1 cellular context compared by ENCODE assay signal in the genomic region with DNA sequence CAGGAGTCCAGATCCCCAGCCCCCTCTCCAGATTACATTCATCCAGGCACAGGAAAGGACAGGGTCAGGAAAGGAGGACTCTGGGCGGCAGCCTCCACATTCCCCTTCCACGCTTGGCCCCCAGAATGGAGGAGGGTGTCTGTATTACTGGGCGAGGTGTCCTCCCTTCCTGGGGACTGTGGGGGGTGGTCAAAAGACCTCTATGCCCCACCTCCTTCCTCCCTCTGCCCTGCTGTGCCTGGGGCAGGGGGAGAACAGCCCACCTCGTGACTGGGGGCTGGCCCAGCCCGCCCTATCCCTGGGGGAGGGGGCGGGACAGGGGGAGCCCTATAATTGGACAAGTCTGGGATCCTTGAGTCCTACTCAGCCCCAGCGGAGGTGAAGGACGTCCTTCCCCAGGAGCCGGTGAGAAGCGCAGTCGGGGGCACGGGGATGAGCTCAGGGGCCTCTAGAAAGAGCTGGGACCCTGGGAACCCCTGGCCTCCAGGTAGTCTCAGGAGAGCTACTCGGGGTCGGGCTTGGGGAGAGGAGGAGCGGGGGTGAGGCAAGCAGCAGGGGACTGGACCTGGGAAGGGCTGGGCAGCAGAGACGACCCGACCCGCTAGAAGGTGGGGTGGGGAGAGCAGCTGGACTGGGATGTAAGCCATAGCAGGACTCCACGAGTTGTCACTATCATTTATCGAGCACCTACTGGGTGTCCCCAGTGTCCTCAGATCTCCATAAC.
TF ChIP-seq lines count a peak whose summit lies in the region.

A gene (plus strand): TSS at position 360 of the 724 bp plus-strand sequence. CDS start 829 bp downstream, outside the sequence.

TF ChIP-seq in HepG2, 621 proteins besides CTCF, POLR2A, EP300 and RAD21 (continued from another document and continues in another):
- TF ChIP-seq, protein P1, sequence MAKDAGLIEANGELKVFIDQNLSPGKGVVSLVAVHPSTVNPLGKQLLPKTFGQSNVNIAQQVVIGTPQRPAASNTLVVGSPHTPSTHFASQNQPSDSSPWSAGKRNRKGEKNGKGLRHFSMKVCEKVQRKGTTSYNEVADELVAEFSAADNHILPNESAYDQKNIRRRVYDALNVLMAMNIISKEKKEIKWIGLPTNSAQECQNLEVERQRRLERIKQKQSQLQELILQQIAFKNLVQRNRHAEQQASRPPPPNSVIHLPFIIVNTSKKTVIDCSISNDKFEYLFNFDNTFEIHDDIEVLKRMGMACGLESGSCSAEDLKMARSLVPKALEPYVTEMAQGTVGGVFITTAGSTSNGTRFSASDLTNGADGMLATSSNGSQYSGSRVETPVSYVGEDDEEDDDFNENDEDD (CRISPR knock-in tag; IDR thresholded peaks at IDR 0.05; ENCODE audit: borderline replicate concordance) = 0 out of 2 replicates have a peak, but pooled peaks have one; percentile 17
- TF ChIP-seq ZFY (CRISPR knock-in tag; IDR thresholded peaks at IDR 0.05) (peak; percentile 23; the same call in 1 of the 2 replicates), HOXA5 (CRISPR knock-in tag; IDR thresholded peaks at IDR 0.05) (0 out of 2 replicates have a peak, but pooled peaks have one; percentile 57), PAX8 (CRISPR knock-in tag; IDR thresholded peaks at IDR 0.05; ENCODE audit: borderline replicate concordance) (peak; percentile 92; the same call in 1 of the 2 replicates), MIER2 (CRISPR knock-in tag; IDR thresholded peaks at IDR 0.05) (no peak), TMF1 (CRISPR knock-in tag; IDR thresholded peaks at IDR 0.05; ENCODE audit: low read depth) (peak; percentile 72; the same call in 1 of the 2 replicates), ZNF264 (CRISPR knock-in tag; IDR thresholded peaks at IDR 0.05) (0 out of 2 replicates have a peak, but pooled peaks have one; percentile 20), SRF (IDR thresholded peaks at IDR 0.05; ENCODE audit: low read depth, low read length) (peak; percentile 8; the same call in 1 of the 2 replicates), BRD4 (CRISPR knock-in tag; IDR thresholded peaks at IDR 0.05) (no peak), FOSL2 (CRISPR knock-in tag; IDR thresholded peaks at IDR 0.05) (0 out of 2 replicates have a peak, but pooled peaks have one; percentile 4), SOX13 (IDR thresholded peaks at IDR 0.05) (no peak), SOX13 (CRISPR knock-in tag; conservative IDR thresholded peaks at IDR 0.05 in 1 of 2, IDR thresholded peaks at IDR 0.05 in 1 of 2) (peak in 1 of 2 experiments; percentile 16; a peak in 1 of 4 replicates), HNF4G (IDR thresholded peaks at IDR 0.05; ENCODE audit: borderline replicate concordance, low read depth, low read length) (no peak), HNF4G (CRISPR knock-in tag; IDR thresholded peaks at IDR 0.05; ENCODE audit: borderline replicate concordance, low read depth) (peak; percentile 30; the same call in 1 of the 2 replicates), ZNF652 (CRISPR knock-in tag; IDR thresholded peaks at IDR 0.05; ENCODE audit: borderline replicate concordance, low read depth) (no peak), ZNF556 (CRISPR knock-in tag; IDR thresholded peaks at IDR 0.05; ENCODE audit: borderline replicate concordance) (peak; percentile 90; the same call in 1 of the 2 replicates), NCOR1 (IDR thresholded peaks at IDR 0.05; ENCODE audit: borderline replicate concordance, low read length) (no peak; the same call in 1 of the 2 replicates), FOXK2 (IDR thresholded peaks at IDR 0.05) (no peak), SP4 (CRISPR knock-in tag; IDR thresholded peaks at IDR 0.05) (peak; percentile 58; the same call in 1 of the 2 replicates), ZNF350 (CRISPR knock-in tag; IDR thresholded peaks at IDR 0.05; ENCODE audit: borderline replicate concordance, low read depth) (peak; percentile 75; the same call in 1 of the 2 replicates), NONO (IDR thresholded peaks at IDR 0.05) (no peak), NONO (CRISPR knock-in tag; conservative IDR thresholded peaks at IDR 0.05) (peak; percentile 66), ARNTL (CRISPR knock-in tag; IDR thresholded peaks at IDR 0.05) (peak; percentile 89), GABPB1 (CRISPR knock-in tag; IDR thresholded peaks at IDR 0.05) (peak; percentile 45), ZNF614 (CRISPR knock-in tag; IDR thresholded peaks at IDR 0.05; ENCODE audit: borderline replicate concordance) (peak; percentile 64; the same call in 1 of the 2 replicates), ZNF883 (CRISPR knock-in tag; IDR thresholded peaks at IDR 0.05; ENCODE audit: not compliant biosample characterization) (no peak), KDM5A (IDR thresholded peaks at IDR 0.05; ENCODE audit: borderline replicate concordance, low read length) (peak; percentile 27; the same call in 1 of the 2 replicates), ZNF563 (CRISPR knock-in tag; IDR thresholded peaks at IDR 0.05) (peak; percentile 62; the same call in 1 of the 2 replicates)
- TF ChIP-seq, protein P2, sequence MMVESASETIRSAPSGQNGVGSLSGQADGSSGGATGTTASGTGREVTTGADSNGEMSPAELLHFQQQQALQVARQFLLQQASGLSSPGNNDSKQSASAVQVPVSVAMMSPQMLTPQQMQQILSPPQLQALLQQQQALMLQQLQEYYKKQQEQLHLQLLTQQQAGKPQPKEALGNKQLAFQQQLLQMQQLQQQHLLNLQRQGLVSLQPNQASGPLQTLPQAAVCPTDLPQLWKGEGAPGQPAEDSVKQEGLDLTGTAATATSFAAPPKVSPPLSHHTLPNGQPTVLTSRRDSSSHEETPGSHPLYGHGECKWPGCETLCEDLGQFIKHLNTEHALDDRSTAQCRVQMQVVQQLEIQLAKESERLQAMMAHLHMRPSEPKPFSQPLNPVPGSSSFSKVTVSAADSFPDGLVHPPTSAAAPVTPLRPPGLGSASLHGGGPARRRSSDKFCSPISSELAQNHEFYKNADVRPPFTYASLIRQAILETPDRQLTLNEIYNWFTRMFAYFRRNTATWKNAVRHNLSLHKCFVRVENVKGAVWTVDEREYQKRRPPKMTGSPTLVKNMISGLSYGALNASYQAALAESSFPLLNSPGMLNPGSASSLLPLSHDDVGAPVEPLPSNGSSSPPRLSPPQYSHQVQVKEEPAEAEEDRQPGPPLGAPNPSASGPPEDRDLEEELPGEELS (CRISPR knock-in tag; IDR thresholded peaks at IDR 0.05) = 0 out of 2 replicates have a peak, but pooled peaks have one; percentile 4
- TF ChIP-seq, protein P3, sequence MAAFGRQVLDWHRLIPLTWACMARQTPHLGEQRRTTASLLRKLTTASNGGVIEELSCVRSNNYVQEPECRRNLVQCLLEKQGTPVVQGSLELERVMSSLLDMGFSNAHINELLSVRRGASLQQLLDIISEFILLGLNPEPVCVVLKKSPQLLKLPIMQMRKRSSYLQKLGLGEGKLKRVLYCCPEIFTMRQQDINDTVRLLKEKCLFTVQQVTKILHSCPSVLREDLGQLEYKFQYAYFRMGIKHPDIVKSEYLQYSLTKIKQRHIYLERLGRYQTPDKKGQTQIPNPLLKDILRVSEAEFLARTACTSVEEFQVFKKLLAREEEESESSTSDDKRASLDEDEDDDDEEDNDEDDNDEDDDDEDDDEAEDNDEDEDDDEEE (CRISPR knock-in tag; IDR thresholded peaks at IDR 0.05) = peak; percentile 75; the same call in 1 of the 2 replicates
- TF ChIP-seq, protein P4, sequence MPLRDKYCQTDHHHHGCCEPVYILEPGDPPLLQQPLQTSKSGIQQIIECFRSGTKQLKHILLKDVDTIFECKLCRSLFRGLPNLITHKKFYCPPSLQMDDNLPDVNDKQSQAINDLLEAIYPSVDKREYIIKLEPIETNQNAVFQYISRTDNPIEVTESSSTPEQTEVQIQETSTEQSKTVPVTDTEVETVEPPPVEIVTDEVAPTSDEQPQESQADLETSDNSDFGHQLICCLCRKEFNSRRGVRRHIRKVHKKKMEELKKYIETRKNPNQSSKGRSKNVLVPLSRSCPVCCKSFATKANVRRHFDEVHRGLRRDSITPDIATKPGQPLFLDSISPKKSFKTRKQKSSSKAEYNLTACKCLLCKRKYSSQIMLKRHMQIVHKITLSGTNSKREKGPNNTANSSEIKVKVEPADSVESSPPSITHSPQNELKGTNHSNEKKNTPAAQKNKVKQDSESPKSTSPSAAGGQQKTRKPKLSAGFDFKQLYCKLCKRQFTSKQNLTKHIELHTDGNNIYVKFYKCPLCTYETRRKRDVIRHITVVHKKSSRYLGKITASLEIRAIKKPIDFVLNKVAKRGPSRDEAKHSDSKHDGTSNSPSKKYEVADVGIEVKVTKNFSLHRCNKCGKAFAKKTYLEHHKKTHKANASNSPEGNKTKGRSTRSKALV (CRISPR knock-in tag; IDR thresholded peaks at IDR 0.05) = peak; percentile 24; the same call in 1 of the 2 replicates
- TF ChIP-seq, protein P5, sequence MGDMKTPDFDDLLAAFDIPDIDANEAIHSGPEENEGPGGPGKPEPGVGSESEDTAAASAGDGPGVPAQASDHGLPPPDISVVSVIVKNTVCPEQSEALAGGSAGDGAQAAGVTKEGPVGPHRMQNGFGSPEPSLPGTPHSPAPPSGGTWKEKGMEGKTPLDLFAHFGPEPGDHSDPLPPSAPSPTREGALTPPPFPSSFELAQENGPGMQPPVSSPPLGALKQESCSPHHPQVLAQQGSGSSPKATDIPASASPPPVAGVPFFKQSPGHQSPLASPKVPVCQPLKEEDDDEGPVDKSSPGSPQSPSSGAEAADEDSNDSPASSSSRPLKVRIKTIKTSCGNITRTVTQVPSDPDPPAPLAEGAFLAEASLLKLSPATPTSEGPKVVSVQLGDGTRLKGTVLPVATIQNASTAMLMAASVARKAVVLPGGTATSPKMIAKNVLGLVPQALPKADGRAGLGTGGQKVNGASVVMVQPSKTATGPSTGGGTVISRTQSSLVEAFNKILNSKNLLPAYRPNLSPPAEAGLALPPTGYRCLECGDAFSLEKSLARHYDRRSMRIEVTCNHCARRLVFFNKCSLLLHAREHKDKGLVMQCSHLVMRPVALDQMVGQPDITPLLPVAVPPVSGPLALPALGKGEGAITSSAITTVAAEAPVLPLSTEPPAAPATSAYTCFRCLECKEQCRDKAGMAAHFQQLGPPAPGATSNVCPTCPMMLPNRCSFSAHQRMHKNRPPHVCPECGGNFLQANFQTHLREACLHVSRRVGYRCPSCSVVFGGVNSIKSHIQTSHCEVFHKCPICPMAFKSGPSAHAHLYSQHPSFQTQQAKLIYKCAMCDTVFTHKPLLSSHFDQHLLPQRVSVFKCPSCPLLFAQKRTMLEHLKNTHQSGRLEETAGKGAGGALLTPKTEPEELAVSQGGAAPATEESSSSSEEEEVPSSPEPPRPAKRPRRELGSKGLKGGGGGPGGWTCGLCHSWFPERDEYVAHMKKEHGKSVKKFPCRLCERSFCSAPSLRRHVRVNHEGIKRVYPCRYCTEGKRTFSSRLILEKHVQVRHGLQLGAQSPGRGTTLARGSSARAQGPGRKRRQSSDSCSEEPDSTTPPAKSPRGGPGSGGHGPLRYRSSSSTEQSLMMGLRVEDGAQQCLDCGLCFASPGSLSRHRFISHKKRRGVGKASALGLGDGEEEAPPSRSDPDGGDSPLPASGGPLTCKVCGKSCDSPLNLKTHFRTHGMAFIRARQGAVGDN (CRISPR knock-in tag; IDR thresholded peaks at IDR 0.05) = peak; percentile 78
- TF ChIP-seq, protein P6, sequence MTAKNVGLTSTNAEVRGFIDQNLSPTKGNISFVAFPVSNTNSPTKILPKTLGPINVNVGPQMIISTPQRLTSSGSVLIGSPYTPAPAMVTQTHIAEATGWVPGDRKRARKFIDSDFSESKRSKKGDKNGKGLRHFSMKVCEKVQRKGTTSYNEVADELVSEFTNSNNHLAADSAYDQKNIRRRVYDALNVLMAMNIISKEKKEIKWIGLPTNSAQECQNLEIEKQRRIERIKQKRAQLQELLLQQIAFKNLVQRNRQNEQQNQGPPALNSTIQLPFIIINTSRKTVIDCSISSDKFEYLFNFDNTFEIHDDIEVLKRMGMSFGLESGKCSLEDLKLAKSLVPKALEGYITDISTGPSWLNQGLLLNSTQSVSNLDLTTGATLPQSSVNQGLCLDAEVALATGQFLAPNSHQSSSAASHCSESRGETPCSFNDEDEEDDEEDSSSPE (CRISPR knock-in tag; IDR thresholded peaks at IDR 0.05) = no peak
- TF ChIP-seq, protein P7, sequence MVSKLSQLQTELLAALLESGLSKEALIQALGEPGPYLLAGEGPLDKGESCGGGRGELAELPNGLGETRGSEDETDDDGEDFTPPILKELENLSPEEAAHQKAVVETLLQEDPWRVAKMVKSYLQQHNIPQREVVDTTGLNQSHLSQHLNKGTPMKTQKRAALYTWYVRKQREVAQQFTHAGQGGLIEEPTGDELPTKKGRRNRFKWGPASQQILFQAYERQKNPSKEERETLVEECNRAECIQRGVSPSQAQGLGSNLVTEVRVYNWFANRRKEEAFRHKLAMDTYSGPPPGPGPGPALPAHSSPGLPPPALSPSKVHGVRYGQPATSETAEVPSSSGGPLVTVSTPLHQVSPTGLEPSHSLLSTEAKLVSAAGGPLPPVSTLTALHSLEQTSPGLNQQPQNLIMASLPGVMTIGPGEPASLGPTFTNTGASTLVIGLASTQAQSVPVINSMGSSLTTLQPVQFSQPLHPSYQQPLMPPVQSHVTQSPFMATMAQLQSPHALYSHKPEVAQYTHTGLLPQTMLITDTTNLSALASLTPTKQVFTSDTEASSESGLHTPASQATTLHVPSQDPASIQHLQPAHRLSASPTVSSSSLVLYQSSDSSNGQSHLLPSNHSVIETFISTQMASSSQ (IDR thresholded peaks at IDR 0.05; ENCODE audit: low read depth) = no peak
- TF ChIP-seq, protein P7 (CRISPR knock-in tag; IDR thresholded peaks at IDR 0.05; ENCODE audit: borderline replicate concordance) = peak; percentile 55; the same call in 1 of the 2 replicates
- TF ChIP-seq, protein P8, sequence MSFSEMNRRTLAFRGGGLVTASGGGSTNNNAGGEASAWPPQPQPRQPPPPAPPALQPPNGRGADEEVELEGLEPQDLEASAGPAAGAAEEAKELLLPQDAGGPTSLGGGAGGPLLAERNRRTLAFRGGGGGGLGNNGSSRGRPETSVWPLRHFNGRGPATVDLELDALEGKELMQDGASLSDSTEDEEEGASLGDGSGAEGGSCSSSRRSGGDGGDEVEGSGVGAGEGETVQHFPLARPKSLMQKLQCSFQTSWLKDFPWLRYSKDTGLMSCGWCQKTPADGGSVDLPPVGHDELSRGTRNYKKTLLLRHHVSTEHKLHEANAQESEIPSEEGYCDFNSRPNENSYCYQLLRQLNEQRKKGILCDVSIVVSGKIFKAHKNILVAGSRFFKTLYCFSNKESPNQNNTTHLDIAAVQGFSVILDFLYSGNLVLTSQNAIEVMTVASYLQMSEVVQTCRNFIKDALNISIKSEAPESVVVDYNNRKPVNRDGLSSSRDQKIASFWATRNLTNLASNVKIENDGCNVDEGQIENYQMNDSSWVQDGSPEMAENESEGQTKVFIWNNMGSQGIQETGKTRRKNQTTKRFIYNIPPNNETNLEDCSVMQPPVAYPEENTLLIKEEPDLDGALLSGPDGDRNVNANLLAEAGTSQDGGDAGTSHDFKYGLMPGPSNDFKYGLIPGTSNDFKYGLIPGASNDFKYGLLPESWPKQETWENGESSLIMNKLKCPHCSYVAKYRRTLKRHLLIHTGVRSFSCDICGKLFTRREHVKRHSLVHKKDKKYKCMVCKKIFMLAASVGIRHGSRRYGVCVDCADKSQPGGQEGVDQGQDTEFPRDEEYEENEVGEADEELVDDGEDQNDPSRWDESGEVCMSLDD (CRISPR knock-in tag; IDR thresholded peaks at IDR 0.05; ENCODE audit: borderline replicate concordance) = 0 out of 2 replicates have a peak, but pooled peaks have one; percentile 11
